In the genomic region with DNA sequence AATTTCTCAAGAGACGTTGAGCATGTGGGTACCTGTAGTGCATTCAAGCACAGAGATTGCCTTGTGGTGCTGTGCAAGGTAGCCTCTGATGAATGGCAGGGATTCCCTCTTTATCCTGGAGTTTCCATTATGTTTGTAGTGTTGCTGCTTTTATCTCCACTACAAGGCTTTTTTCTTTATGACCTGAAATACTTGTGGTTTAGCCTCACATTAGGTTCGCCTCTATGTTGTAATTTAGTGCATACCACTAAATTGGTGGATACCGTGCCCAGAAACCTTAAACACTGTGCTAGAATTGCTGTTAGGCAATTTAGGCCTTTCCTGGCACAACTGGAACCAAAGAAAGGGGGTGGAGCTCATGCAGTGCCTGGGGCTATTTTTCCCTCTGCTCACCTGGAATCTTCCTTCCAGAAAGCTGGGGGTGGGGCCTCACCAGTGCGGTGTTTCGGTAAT, we compare ENCODE assay signal across 1 cellular context.
TF ChIP-seq lines count a peak whose summit lies in the region.

No MANE protein-coding gene starts in this region.

TF ChIP-seq in WTC11, 78 proteins besides CTCF, POLR2A, EP300 and RAD21 (continued from another document):
- TF ChIP-seq ATF3 (CRISPR knock-in tag; conservative IDR thresholded peaks at IDR 0.05) (no peak), FOXK1 (CRISPR knock-in tag; IDR thresholded peaks at IDR 0.05) (no peak)
